Comparison of ENCODE assay signal across 1 cellular context in the genomic region with DNA sequence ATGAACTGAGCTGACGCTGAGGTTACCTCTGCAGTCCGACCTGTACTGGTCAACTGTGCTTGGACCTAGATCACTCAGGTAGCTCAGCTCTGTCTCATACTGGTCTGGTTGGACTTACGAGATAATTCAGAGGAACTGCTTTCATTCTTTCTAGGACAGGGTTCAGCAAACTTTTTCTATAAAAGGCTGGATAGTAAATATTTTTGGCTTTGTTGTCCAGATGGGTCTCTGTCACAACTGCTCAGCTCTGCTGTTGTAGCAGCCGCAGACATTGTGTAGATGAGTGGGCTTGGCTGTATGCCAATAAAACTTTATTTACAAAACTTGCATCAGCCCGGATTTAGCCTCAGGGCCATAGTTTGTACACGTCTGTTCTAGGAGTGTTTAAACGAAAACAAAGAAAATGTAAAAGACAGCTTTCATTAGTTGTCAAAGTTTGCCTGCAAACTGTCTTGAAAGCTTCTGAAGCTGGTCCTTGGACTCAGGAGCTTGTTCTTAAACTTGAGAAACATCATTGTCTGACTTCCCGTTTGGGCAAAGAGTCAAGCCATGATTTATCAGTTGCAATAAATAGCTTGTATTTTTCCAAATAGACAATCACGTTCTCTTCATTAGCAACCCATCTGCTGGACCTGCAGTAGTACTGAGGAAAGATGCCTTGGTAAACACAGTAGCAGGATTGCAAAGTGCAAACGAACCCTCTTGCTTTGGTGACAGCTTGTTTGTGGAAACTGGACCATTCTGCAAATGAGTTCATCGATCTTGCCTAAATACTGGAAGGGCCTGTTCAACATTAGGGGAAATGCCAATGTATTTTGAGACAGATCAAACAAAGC.
TF ChIP-seq lines count a peak whose summit lies in the region.

No MANE protein-coding gene starts in this region.

TF ChIP-seq in HepG2, 621 proteins besides CTCF, POLR2A, EP300 and RAD21 (continued from another document and continues in another):
- TF ChIP-seq ZHX1 (CRISPR knock-in tag; IDR thresholded peaks at IDR 0.05; ENCODE audit: low read depth) (no peak), FLYWCH1 (CRISPR knock-in tag; IDR thresholded peaks at IDR 0.05) (no peak), PRDM10 (CRISPR knock-in tag; IDR thresholded peaks at IDR 0.05; ENCODE audit: low read depth) (peak; percentile 17; the same call in 1 of the 2 replicates), ARNTL (CRISPR knock-in tag; IDR thresholded peaks at IDR 0.05) (no peak), CEBPB (IDR thresholded peaks at IDR 0.05; ENCODE audit: borderline replicate concordance, low read depth, low read length) (peak; percentile 43; the same call in 1 of the 2 replicates), PCBP1 (IDR thresholded peaks at IDR 0.05; ENCODE audit: borderline replicate concordance, low read depth, low read length) (no peak), RFX3 (CRISPR knock-in tag; IDR thresholded peaks at IDR 0.05) (no peak), NRL (CRISPR knock-in tag; IDR thresholded peaks at IDR 0.05; ENCODE audit: borderline replicate concordance) (no peak), TEAD2 (CRISPR knock-in tag; IDR thresholded peaks at IDR 0.05) (no peak), SMAD3 (CRISPR knock-in tag; IDR thresholded peaks at IDR 0.05) (peak; percentile 61; the same call in 1 of the 2 replicates), PHF20 (CRISPR knock-in tag; IDR thresholded peaks at IDR 0.05) (no peak), NFE2L1 (CRISPR knock-in tag; IDR thresholded peaks at IDR 0.05; ENCODE audit: borderline replicate concordance) (no peak), ZFY (CRISPR knock-in tag; IDR thresholded peaks at IDR 0.05) (0 out of 2 replicates have a peak, but pooled peaks have one; percentile 13), ZNF567 (CRISPR knock-in tag; IDR thresholded peaks at IDR 0.05; ENCODE audit: borderline replicate concordance) (0 out of 2 replicates have a peak, but pooled peaks have one; percentile 31), WIZ (CRISPR knock-in tag; IDR thresholded peaks at IDR 0.05) (no peak), THAP11 (CRISPR knock-in tag; IDR thresholded peaks at IDR 0.05) (0 out of 2 replicates have a peak, but pooled peaks have one; percentile 9), ZNF468 (CRISPR knock-in tag; IDR thresholded peaks at IDR 0.05) (no peak), HDAC1 (CRISPR knock-in tag; IDR thresholded peaks at IDR 0.05) (peak; percentile 67; the same call in 1 of the 2 replicates), IRF2 (CRISPR knock-in tag; IDR thresholded peaks at IDR 0.05) (no peak; the same call in 1 of the 2 replicates), ASH2L (IDR thresholded peaks at IDR 0.05; ENCODE audit: insufficient read length, low read depth, low read length) (peak; percentile 34), ZNF383 (CRISPR knock-in tag; IDR thresholded peaks at IDR 0.05; ENCODE audit: borderline replicate concordance) (no peak), ZNF792 (CRISPR knock-in tag; IDR thresholded peaks at IDR 0.05) (no peak; the same call in 1 of the 2 replicates), ZNF564 (CRISPR knock-in tag; IDR thresholded peaks at IDR 0.05) (no peak), ZNF776 (CRISPR knock-in tag; IDR thresholded peaks at IDR 0.05) (no peak), FOXO1 (CRISPR knock-in tag; IDR thresholded peaks at IDR 0.05) (peak; percentile 50; the same call in 1 of the 2 replicates), ZNF616 (CRISPR knock-in tag; IDR thresholded peaks at IDR 0.05; ENCODE audit: low read depth) (no peak), U2AF1 (optimal IDR thresholded peaks at IDR 0.05; ENCODE audit: low read depth, low read length) (no peak), ARID2 (CRISPR knock-in tag; IDR thresholded peaks at IDR 0.05; ENCODE audit: borderline replicate concordance) (peak; percentile 33; the same call in 1 of the 2 replicates), POGZ (CRISPR knock-in tag; IDR thresholded peaks at IDR 0.05) (peak; percentile 12; the same call in 1 of the 2 replicates)
- TF ChIP-seq, protein P1, sequence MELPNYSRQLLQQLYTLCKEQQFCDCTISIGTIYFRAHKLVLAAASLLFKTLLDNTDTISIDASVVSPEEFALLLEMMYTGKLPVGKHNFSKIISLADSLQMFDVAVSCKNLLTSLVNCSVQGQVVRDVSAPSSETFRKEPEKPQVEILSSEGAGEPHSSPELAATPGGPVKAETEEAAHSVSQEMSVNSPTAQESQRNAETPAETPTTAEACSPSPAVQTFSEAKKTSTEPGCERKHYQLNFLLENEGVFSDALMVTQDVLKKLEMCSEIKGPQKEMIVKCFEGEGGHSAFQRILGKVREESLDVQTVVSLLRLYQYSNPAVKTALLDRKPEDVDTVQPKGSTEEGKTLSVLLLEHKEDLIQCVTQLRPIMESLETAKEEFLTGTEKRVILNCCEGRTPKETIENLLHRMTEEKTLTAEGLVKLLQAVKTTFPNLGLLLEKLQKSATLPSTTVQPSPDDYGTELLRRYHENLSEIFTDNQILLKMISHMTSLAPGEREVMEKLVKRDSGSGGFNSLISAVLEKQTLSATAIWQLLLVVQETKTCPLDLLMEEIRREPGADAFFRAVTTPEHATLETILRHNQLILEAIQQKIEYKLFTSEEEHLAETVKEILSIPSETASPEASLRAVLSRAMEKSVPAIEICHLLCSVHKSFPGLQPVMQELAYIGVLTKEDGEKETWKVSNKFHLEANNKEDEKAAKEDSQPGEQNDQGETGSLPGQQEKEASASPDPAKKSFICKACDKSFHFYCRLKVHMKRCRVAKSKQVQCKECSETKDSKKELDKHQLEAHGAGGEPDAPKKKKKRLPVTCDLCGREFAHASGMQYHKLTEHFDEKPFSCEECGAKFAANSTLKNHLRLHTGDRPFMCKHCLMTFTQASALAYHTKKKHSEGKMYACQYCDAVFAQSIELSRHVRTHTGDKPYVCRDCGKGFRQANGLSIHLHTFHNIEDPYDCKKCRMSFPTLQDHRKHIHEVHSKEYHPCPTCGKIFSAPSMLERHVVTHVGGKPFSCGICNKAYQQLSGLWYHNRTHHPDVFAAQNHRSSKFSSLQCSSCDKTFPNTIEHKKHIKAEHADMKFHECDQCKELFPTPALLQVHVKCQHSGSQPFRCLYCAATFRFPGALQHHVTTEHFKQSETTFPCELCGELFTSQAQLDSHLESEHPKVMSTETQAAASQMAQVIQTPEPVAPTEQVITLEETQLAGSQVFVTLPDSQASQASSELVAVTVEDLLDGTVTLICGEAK (IDR thresholded peaks at IDR 0.05), result peak; percentile 90
- TF ChIP-seq, protein P1 (CRISPR knock-in tag; IDR thresholded peaks at IDR 0.05), result peak; percentile 100
- TF ChIP-seq, protein P2, sequence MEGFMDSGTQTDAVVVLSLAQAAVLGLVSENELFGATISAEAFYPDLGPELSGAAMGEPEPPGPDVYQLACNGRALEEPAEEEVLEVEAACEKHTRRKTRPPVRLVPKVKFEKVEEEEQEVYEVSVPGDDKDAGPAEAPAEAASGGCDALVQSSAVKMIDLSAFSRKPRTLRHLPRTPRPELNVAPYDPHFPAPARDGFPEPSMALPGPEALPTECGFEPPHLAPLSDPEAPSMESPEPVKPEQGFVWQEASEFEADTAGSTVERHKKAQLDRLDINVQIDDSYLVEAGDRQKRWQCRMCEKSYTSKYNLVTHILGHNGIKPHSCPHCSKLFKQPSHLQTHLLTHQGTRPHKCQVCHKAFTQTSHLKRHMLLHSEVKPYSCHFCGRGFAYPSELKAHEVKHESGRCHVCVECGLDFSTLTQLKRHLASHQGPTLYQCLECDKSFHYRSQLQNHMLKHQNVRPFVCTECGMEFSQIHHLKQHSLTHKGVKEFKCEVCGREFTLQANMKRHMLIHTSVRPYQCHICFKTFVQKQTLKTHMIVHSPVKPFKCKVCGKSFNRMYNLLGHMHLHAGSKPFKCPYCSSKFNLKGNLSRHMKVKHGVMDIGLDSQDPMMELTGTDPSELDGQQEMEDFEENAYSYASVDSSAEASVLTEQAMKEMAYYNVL (CRISPR knock-in tag; IDR thresholded peaks at IDR 0.05; ENCODE audit: borderline replicate concordance), result no peak
- TF ChIP-seq, protein P3, sequence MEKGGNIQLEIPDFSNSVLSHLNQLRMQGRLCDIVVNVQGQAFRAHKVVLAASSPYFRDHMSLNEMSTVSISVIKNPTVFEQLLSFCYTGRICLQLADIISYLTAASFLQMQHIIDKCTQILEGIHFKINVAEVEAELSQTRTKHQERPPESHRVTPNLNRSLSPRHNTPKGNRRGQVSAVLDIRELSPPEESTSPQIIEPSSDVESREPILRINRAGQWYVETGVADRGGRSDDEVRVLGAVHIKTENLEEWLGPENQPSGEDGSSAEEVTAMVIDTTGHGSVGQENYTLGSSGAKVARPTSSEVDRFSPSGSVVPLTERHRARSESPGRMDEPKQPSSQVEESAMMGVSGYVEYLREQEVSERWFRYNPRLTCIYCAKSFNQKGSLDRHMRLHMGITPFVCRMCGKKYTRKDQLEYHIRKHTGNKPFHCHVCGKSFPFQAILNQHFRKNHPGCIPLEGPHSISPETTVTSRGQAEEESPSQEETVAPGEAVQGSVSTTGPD (CRISPR knock-in tag; IDR thresholded peaks at IDR 0.05), result no peak
- TF ChIP-seq, protein P4, sequence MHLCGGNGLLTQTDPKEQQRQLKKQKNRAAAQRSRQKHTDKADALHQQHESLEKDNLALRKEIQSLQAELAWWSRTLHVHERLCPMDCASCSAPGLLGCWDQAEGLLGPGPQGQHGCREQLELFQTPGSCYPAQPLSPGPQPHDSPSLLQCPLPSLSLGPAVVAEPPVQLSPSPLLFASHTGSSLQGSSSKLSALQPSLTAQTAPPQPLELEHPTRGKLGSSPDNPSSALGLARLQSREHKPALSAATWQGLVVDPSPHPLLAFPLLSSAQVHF (CRISPR knock-in tag; IDR thresholded peaks at IDR 0.05), result no peak
